1 cellular context compared by ENCODE assay signal in genomic region chr3:147130461-147130860, GRCh38.
TF ChIP-seq lines count a peak whose summit lies in the region.

No MANE protein-coding gene starts in this region.

TF ChIP-seq in IMR-90, 13 proteins besides CTCF, POLR2A, EP300 and RAD21:
- TF ChIP-seq NFE2L2 (IDR thresholded peaks at IDR 0.05; ENCODE audit: low read depth, low read length) (no peak), MAFK (IDR thresholded peaks at IDR 0.05; ENCODE audit: low read depth, low read length) (no peak)
